36 cellular contexts compared by ENCODE assay signal in genomic region chrX:30674799-30675198, GRCh38.
"Had no signal": no experiment of that assay in that cellular context is flagged by ENCODE, and none has a peak within 500 bp of the region (broad histone marks: within the 10 kb centered on the region; RNA-seq: fewer than 3 reads in every experiment).

No MANE protein-coding gene starts in this region.

- H3K9me3 Mint-ChIP-seq: activated B cell treated with CpG ODN at 0.5 μM for 24 hours; activated CD4-positive, alpha-beta memory T cell treated with anti-CD3 and anti-CD28 coated beads for 36 hours; activated CD4-positive, alpha-beta T cell treated with anti-CD3 and anti-CD28 coated beads, Interleukin-2, amount 10 ng/mL, durations not matched to agents 24 days and 14 days; activated CD8-positive, alpha-beta T cell treated with anti-CD3 and anti-CD28 coated beads for 36 hours; activated naive CD4-positive, alpha-beta T cell treated with anti-CD3 and anti-CD28 coated beads for 36 hours; activated naive CD4-positive, alpha-beta T cell treated with anti-CD3 and anti-CD28 coated beads, Interleukin-2, amount 50 U/mL, for 72 hours; activated naive CD8-positive, alpha-beta T cell treated with anti-CD3 and anti-CD28 coated beads for 36 hours; activated T-cell treated with anti-CD3 and anti-CD28 coated beads, Interleukin-2, amount 50 U/mL, for 4 hours; activated T-cell treated with anti-CD3 and anti-CD28 coated beads, Interleukin-2, amount 50 U/mL, for 72 hours; activated T-helper 1 cell treated with anti-CD3 and anti-CD28 coated beads, Interleukin-12 subunit alpha, Interleukin-12 subunit beta, Interleukin-2, Interleukin-4 antibody, amounts not matched to agents 30 ng/mL and 10 ng/mL and 1 ng/mL, durations not matched to agents 14 hours and 24 hours and 36 hours; activated T-helper 17 cell treated with anti-CD3 and anti-CD28 coated beads, Interleukin-2, amount 50 U/mL, for 72 hours; brain; central memory CD8-positive, alpha-beta T cell; T-cell; T-helper 1 cell treated with Interleukin-12 subunit alpha and Interleukin-12 subunit beta and Interleukin-4 antibody, amounts not matched to agents 30 μg/mL and 1 μg/mL, for 36 hours; T-helper 2 cell treated with Interferon-gamma antibody and Interleukin-4, amounts not matched to agents 5 μg/mL and 100 μg/mL, for 36 hours had no signal

- DNase-seq: activated B cell treated with CpG ODN at 0.5 μM for 24 hours; activated CD4-positive, alpha-beta memory T cell treated with anti-CD3 and anti-CD28 coated beads for 36 hours; activated CD4-positive, alpha-beta T cell treated with anti-CD3 and anti-CD28 coated beads for 4 hours; activated CD4-positive, alpha-beta T cell treated with anti-CD3 and anti-CD28 coated beads, Interleukin-2, amount 10 ng/mL, durations not matched to agents 24 days and 14 days; activated CD4-positive, alpha-beta T cell treated with anti-CD3 and anti-CD28 coated beads, Interleukin-2, amount 50 U/mL, for 4 hours; activated CD4-positive, CD25-positive, alpha-beta regulatory T cell treated with anti-CD3 and anti-CD28 coated beads, Interleukin-2, amount 50 U/mL, for 72 hours; activated CD8-positive, alpha-beta memory T cell treated with anti-CD3 and anti-CD28 coated beads, Interleukin-2, amount 50 U/mL, for 4 hours; activated CD8-positive, alpha-beta T cell treated with anti-CD3 and anti-CD28 coated beads for 36 hours; activated effector memory CD4-positive, alpha-beta T cell treated with anti-CD3 and anti-CD28 coated beads, Interleukin-2, amount 50 U/mL, for 16 hours; activated gamma-delta T cell treated with Interleukin-2 at 50 U/mL for 16 hours; activated naive CD4-positive, alpha-beta T cell; activated naive CD4-positive, alpha-beta T cell treated with anti-CD3 and anti-CD28 coated beads for 36 hours; activated naive CD4-positive, alpha-beta T cell treated with anti-CD3 and anti-CD28 coated beads, Interleukin-2, amount 50 U/mL, for 16 hours; activated naive CD8-positive, alpha-beta T cell treated with anti-CD3 and anti-CD28 coated beads for 36 hours; activated T-cell treated with anti-CD3 and anti-CD28 coated beads for 4 hours; activated T-cell treated with anti-CD3 and anti-CD28 coated beads, Interleukin-2, amount 50 U/mL, for 1 hour; activated T-cell treated with anti-CD3 and anti-CD28 coated beads, Interleukin-2, amount 50 U/mL, for 4 hours; activated T-cell treated with anti-CD3 and anti-CD28 coated beads, Interleukin-2, amount 50 U/mL, for 72 hours; adrenal gland; amniotic stem cell; aorta; cerebellar nuclear complex; T-cell; T-helper 2 cell; T-helper 9 cell had no signal

- FAIRE-seq: bronchial epithelial cell, TTC549 had no signal

- H3K27ac Mint-ChIP-seq: activated B cell treated with CpG ODN at 0.5 μM for 24 hours; activated CD4-positive, alpha-beta memory T cell treated with anti-CD3 and anti-CD28 coated beads for 36 hours; activated CD4-positive, alpha-beta T cell treated with anti-CD3 and anti-CD28 coated beads, Interleukin-2, amount 10 ng/mL, durations not matched to agents 24 days and 14 days; activated CD8-positive, alpha-beta T cell treated with anti-CD3 and anti-CD28 coated beads for 36 hours; activated naive CD4-positive, alpha-beta T cell treated with anti-CD3 and anti-CD28 coated beads for 36 hours; activated naive CD4-positive, alpha-beta T cell treated with anti-CD3 and anti-CD28 coated beads, Interleukin-2, amount 50 U/mL, for 72 hours; activated naive CD8-positive, alpha-beta T cell treated with anti-CD3 and anti-CD28 coated beads for 36 hours; activated T-helper 17 cell treated with anti-CD3 and anti-CD28 coated beads, Interleukin-2, amount 50 U/mL, for 72 hours; brain; T-cell; T-helper 2 cell treated with Interferon-gamma antibody and Interleukin-4, amounts not matched to agents 5 μg/mL and 100 μg/mL, for 36 hours had no signal

- H3K4me3 ChIP-seq: adrenal gland, cardiac muscle cell had no signal

- H3K4me1 Mint-ChIP-seq: activated B cell treated with CpG ODN at 0.5 μM for 24 hours; activated CD4-positive, alpha-beta T cell treated with anti-CD3 and anti-CD28 coated beads, Interleukin-2, amount 10 ng/mL, durations not matched to agents 24 days and 14 days; activated naive CD8-positive, alpha-beta T cell treated with anti-CD3 and anti-CD28 coated beads for 36 hours; activated T-helper 17 cell treated with anti-CD3 and anti-CD28 coated beads, Interleukin-2, amount 50 U/mL, for 72 hours; brain; central memory CD8-positive, alpha-beta T cell; T-cell had no signal

- H3K27me3 Mint-ChIP-seq: activated B cell treated with CpG ODN at 0.5 μM for 24 hours; activated CD4-positive, alpha-beta memory T cell treated with anti-CD3 and anti-CD28 coated beads for 36 hours; activated CD4-positive, alpha-beta T cell treated with anti-CD3 and anti-CD28 coated beads, Interleukin-2, amount 10 ng/mL, durations not matched to agents 24 days and 14 days; activated CD8-positive, alpha-beta T cell treated with anti-CD3 and anti-CD28 coated beads for 36 hours; activated naive CD8-positive, alpha-beta T cell treated with anti-CD3 and anti-CD28 coated beads for 36 hours; activated T-helper 17 cell treated with anti-CD3 and anti-CD28 coated beads, Interleukin-2, amount 50 U/mL, for 72 hours; central memory CD8-positive, alpha-beta T cell; T-cell had no signal

- H3K27me3 ChIP-seq: cardiac muscle cell had no signal

- H3K27ac ChIP-seq: adrenal gland, cardiac muscle cell, VCaP had no signal

- H3K4me1 ChIP-seq: adrenal gland had no signal

- H3K36me3 ChIP-seq: adrenal gland, cardiac muscle cell had no signal

- H3K4me3 Mint-ChIP-seq: activated B cell treated with CpG ODN at 0.5 μM for 24 hours; activated CD4-positive, alpha-beta memory T cell treated with anti-CD3 and anti-CD28 coated beads for 36 hours; activated CD4-positive, alpha-beta T cell treated with anti-CD3 and anti-CD28 coated beads, Interleukin-2, amount 10 ng/mL, durations not matched to agents 24 days and 14 days; activated CD8-positive, alpha-beta T cell treated with anti-CD3 and anti-CD28 coated beads for 36 hours; activated naive CD4-positive, alpha-beta T cell treated with anti-CD3 and anti-CD28 coated beads for 36 hours; activated naive CD8-positive, alpha-beta T cell treated with anti-CD3 and anti-CD28 coated beads for 36 hours; activated T-cell treated with anti-CD3 and anti-CD28 coated beads, Interleukin-2, amount 50 U/mL, for 4 hours; activated T-cell treated with anti-CD3 and anti-CD28 coated beads, Interleukin-2, amount 50 U/mL, for 72 hours; activated T-helper 1 cell treated with anti-CD3 and anti-CD28 coated beads, Interleukin-12 subunit alpha, Interleukin-12 subunit beta, Interleukin-2, Interleukin-4 antibody, amounts not matched to agents 30 ng/mL and 10 ng/mL and 1 ng/mL, durations not matched to agents 14 hours and 24 hours and 36 hours; activated T-helper 17 cell treated with anti-CD3 and anti-CD28 coated beads, Interleukin-2, amount 50 U/mL, for 72 hours; brain; central memory CD8-positive, alpha-beta T cell; T-cell; T-helper 1 cell treated with Interleukin-12 subunit alpha and Interleukin-12 subunit beta and Interleukin-4 antibody, amounts not matched to agents 30 μg/mL and 1 μg/mL, for 36 hours; T-helper 2 cell treated with Interferon-gamma antibody and Interleukin-4, amounts not matched to agents 5 μg/mL and 100 μg/mL, for 36 hours had no signal

- ATAC-seq: activated CD8-positive, alpha-beta T cell treated with anti-CD3 and anti-CD28 coated beads for 36 hours; activated naive CD4-positive, alpha-beta T cell treated with anti-CD3 and anti-CD28 coated beads, Interleukin-2, amount 50 U/mL, for 72 hours; activated T-cell treated with anti-CD3 and anti-CD28 coated beads, Interleukin-2, amount 50 U/mL, for 4 hours; activated T-cell treated with anti-CD3 and anti-CD28 coated beads, Interleukin-2, amount 50 U/mL, for 72 hours; activated T-helper 17 cell treated with anti-CD3 and anti-CD28 coated beads, Interleukin-2, amount 50 U/mL, for 72 hours; T-cell had no signal

- H3K9me3 ChIP-seq: adrenal gland had no signal
